Comparison of ENCODE assay signal across 29 cellular contexts in genomic region chrY:14634954-14635353, GRCh38.
DNase-seq lines count a peak whose midpoint lies in the region; ATAC-seq, FAIRE-seq and TF ChIP-seq lines count a peak whose summit lies in the region.
"Had no signal": no experiment of that assay in that cellular context is flagged by ENCODE, and none has a peak within 500 bp of the region (broad histone marks: within the 10 kb centered on the region; RNA-seq: fewer than 3 reads in every experiment).

No MANE protein-coding gene starts in this region.

- intact Hi-C loops in HepG2 (cut with micrococcal nuclease; ENCODE audit: unreplicated experiment) = no loop called here
- intact Hi-C loops in right lobe of liver (cut with DNase I) = no loop called here

- H3K9me3 ChIP-seq in HepG2 (ENCODE audit: low read length) = no peaks in the 10 kb centered on the region
- H3K9me3 ChIP-seq in right lobe of liver = no peaks in the 10 kb centered on the region
- H3K9me3 ChIP-seq: A549; BE2C; BLaER1; BLaER1 treated with 17β-estradiol and CSF1 and Interleukin-3, amounts not matched to agents 10 nM and 100 nM; Caco-2 had no signal

- H3K79me2 ChIP-seq in HepG2 (ENCODE audit: insufficient read depth, low read length) = no peaks in the 10 kb centered on the region

- no peaks in the 10 kb centered on the region for H4K20me1 ChIP-seq in HepG2 (ENCODE audit: insufficient read depth, low read length)
- H4K20me1 ChIP-seq: BLaER1; BLaER1 treated with 17β-estradiol and CSF1 and Interleukin-3, amounts not matched to agents 10 nM and 100 nM had no signal

- ATAC-seq in HepG2 (peak; percentile 84), right lobe of liver (no peak)
- ATAC-seq: A549; CD8-positive, alpha-beta T cell had no signal

- no peak for TF ChIP-seq CTCF in HepG2 (CRISPR knock-in tag; IDR thresholded peaks at IDR 0.05)
- no peak for TF ChIP-seq CTCF in right lobe of liver (IDR thresholded peaks at IDR 0.05)

- no TSS peak for BruUV-seq in HepG2 (replicated peaks; lab: Mats Ljungman, UMichigan)

- no peak overlapping the region for H3K27ac ChIP-seq in HepG2 (ENCODE audit: extremely low read length, insufficient read depth, low read length)
- no peak overlapping the region for H3K27ac ChIP-seq in right lobe of liver
- H3K27ac ChIP-seq: 22Rv1; A549; BLaER1; BLaER1 treated with 17β-estradiol and CSF1 and Interleukin-3, amounts not matched to agents 10 nM and 100 nM; C4-2B had no signal

- H3K4me1 ChIP-seq in HepG2 (ENCODE audit: insufficient read depth, low read length) (peaks cover 26% of the 10 kb centered on the region), right lobe of liver (no peaks in the 10 kb centered on the region)
- H3K4me1 ChIP-seq: BE2C; BLaER1; BLaER1 treated with 17β-estradiol and CSF1 and Interleukin-3, amounts not matched to agents 10 nM and 100 nM; Caco-2 had no signal

- peak; percentile 23 for FAIRE-seq in HepG2 (lab: Jason Lieb, UNC)
- FAIRE-seq: A204.1, A549, D721Med had no signal

- H3K36me3 ChIP-seq in HepG2 (replicated peaks in 1 of 2; ENCODE audit: control insufficient read depth in 1 of 2, insufficient read depth in 2 of 2, low read length in 2 of 2) (no peaks in the 10 kb centered on the region), right lobe of liver (no peaks in the 10 kb centered on the region)
- H3K36me3 ChIP-seq: BE2C; BLaER1; BLaER1 treated with 17β-estradiol and CSF1 and Interleukin-3, amounts not matched to agents 10 nM and 100 nM had no signal

- TF ChIP-seq RAD21 in HepG2 (CRISPR knock-in tag; IDR thresholded peaks at IDR 0.05) = no peak

- no peak overlapping the region for H2AFZ ChIP-seq in HepG2 (ENCODE audit: low read length)

- H3K4me2 ChIP-seq in HepG2 (ENCODE audit: low read depth, low read length) = no peak overlapping the region
- H3K4me2 ChIP-seq: A549; BLaER1; BLaER1 treated with 17β-estradiol and CSF1 and Interleukin-3, amounts not matched to agents 10 nM and 100 nM had no signal

- H3K9ac ChIP-seq in HepG2 (ENCODE audit: insufficient read depth, low read depth, low read length) = no peak overlapping the region
- H3K9ac ChIP-seq: BLaER1; BLaER1 treated with 17β-estradiol and CSF1 and Interleukin-3, amounts not matched to agents 10 nM and 100 nM had no signal

- TF ChIP-seq POLR2A in HepG2 (IDR thresholded peaks at IDR 0.05; ENCODE audit: insufficient read depth in 1 of 2, low read depth in 2 of 2, low read length in 2 of 2) (no peak), right lobe of liver (IDR thresholded peaks at IDR 0.05) (no peak)

- in situ Hi-C loops in HepG2 (cut with HindIII; ENCODE audit: extremely low pct_ligation_motif_present, low pct_unique_long_range_greater_than_20kb) = no loop called here

- H3K27me3 ChIP-seq in HepG2 (ENCODE audit: control insufficient read depth in 1 of 2, insufficient read depth in 2 of 2, low read length in 2 of 2) = no peaks in the 10 kb centered on the region
- no peaks in the 10 kb centered on the region for H3K27me3 ChIP-seq in right lobe of liver
- H3K27me3 ChIP-seq: BE2C; BLaER1; BLaER1 treated with 17β-estradiol and CSF1 and Interleukin-3, amounts not matched to agents 10 nM and 100 nM had no signal

- POLR2A ChIA-PET in HepG2 (lab: Yijun Ruan, JAX) = no interaction called here

- CTCF ChIA-PET in HepG2 (lab: Yijun Ruan, JAX; ENCODE audit: low intra/inter-chr PET ratio, low total read pairs) = no interaction called here

- TF ChIP-seq EP300 in HepG2 (IDR thresholded peaks at IDR 0.05; ENCODE audit: low read depth in 2 of 2, low read length in 2 of 2) (no peak), HepG2 (CRISPR knock-in tag; IDR thresholded peaks at IDR 0.05; ENCODE audit: borderline replicate concordance) (no peak)

- peak; percentile 39 for DNase-seq in HepG2 (ENCODE audit: low spot score)
- no peak for DNase-seq in right lobe of liver
- DNase-seq: 8988T; ACHN; AML-193; BE2C; C1 segment of cervical spinal cord; Caco-2; Calu3; CD4-positive, alpha-beta memory T cell; CD4-positive, alpha-beta T cell; CD4-positive, CD25-positive, alpha-beta regulatory T cell; CD8-positive, alpha-beta memory T cell; CD8-positive, alpha-beta T cell; COR-L47; DMS 273 treated with DMSO at 0.1 percent for 48 hours; DMS153; DMS53; DMS79; DMS79 treated with DMSO at 0.1 percent for 48 hours; DND-41; EL had no signal

- H3K4me3 ChIP-seq in HepG2 (replicated peaks in 1 of 3; ENCODE audit: insufficient read depth in 1 of 3, low read depth in 2 of 3, low read length in 3 of 3) (no peak overlapping the region), right lobe of liver (no peak overlapping the region)
- H3K4me3 ChIP-seq: A549; BLaER1; BLaER1 treated with 17β-estradiol and CSF1 and Interleukin-3, amounts not matched to agents 10 nM and 100 nM had no signal

TF ChIP-seq in HepG2, 621 proteins besides CTCF, POLR2A, EP300 and RAD21:
- 0 out of 2 replicates have a peak, but pooled peaks have one; percentile 17 for TF ChIP-seq NCOR1 (IDR thresholded peaks at IDR 0.05; ENCODE audit: borderline replicate concordance, low read length)
- TF ChIP-seq, protein P1, sequence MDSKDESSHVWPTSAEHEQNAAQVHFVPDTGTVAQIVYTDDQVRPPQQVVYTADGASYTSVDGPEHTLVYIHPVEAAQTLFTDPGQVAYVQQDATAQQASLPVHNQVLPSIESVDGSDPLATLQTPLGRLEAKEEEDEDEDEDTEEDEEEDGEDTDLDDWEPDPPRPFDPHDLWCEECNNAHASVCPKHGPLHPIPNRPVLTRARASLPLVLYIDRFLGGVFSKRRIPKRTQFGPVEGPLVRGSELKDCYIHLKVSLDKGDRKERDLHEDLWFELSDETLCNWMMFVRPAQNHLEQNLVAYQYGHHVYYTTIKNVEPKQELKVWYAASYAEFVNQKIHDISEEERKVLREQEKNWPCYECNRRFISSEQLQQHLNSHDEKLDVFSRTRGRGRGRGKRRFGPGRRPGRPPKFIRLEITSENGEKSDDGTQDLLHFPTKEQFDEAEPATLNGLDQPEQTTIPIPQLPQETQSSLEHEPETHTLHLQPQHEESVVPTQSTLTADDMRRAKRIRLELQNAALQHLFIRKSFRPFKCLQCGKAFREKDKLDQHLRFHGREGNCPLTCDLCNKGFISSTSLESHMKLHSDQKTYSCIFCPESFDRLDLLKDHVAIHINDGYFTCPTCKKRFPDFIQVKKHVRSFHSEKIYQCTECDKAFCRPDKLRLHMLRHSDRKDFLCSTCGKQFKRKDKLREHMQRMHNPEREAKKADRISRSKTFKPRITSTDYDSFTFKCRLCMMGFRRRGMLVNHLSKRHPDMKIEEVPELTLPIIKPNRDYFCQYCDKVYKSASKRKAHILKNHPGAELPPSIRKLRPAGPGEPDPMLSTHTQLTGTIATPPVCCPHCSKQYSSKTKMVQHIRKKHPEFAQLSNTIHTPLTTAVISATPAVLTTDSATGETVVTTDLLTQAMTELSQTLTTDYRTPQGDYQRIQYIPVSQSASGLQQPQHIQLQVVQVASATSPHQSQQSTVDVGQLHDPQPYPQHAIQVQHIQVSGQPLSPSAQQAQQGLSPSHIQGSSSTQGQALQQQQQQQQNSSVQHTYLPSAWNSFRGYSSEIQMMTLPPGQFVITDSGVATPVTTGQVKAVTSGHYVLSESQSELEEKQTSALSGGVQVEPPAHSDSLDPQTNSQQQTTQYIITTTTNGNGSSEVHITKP (CRISPR knock-in tag; IDR thresholded peaks at IDR 0.05; ENCODE audit: low read depth) = no peak
- no peak for TF ChIP-seq ZNF703 (CRISPR knock-in tag; IDR thresholded peaks at IDR 0.05; ENCODE audit: borderline replicate concordance)
- TF ChIP-seq CREM (IDR thresholded peaks at IDR 0.05) = 0 out of 2 replicates have a peak, but pooled peaks have one; percentile 19
- no peak for TF ChIP-seq CREM (CRISPR knock-in tag; IDR thresholded peaks at IDR 0.05)
- peak; percentile 59 for TF ChIP-seq HNF4A (CRISPR knock-in tag; IDR thresholded peaks at IDR 0.05)
- no peak for TF ChIP-seq HNRNPH1 (optimal IDR thresholded peaks at IDR 0.05; ENCODE audit: low read depth, low read length)
- 0 out of 2 replicates have a peak, but pooled peaks have one; percentile 13 for TF ChIP-seq GATAD2A (CRISPR knock-in tag; IDR thresholded peaks at IDR 0.05)
- 0 out of 2 replicates have a peak, but pooled peaks have one; percentile 41 for TF ChIP-seq ONECUT2 (CRISPR knock-in tag; IDR thresholded peaks at IDR 0.05)
- TF ChIP-seq, protein P2, sequence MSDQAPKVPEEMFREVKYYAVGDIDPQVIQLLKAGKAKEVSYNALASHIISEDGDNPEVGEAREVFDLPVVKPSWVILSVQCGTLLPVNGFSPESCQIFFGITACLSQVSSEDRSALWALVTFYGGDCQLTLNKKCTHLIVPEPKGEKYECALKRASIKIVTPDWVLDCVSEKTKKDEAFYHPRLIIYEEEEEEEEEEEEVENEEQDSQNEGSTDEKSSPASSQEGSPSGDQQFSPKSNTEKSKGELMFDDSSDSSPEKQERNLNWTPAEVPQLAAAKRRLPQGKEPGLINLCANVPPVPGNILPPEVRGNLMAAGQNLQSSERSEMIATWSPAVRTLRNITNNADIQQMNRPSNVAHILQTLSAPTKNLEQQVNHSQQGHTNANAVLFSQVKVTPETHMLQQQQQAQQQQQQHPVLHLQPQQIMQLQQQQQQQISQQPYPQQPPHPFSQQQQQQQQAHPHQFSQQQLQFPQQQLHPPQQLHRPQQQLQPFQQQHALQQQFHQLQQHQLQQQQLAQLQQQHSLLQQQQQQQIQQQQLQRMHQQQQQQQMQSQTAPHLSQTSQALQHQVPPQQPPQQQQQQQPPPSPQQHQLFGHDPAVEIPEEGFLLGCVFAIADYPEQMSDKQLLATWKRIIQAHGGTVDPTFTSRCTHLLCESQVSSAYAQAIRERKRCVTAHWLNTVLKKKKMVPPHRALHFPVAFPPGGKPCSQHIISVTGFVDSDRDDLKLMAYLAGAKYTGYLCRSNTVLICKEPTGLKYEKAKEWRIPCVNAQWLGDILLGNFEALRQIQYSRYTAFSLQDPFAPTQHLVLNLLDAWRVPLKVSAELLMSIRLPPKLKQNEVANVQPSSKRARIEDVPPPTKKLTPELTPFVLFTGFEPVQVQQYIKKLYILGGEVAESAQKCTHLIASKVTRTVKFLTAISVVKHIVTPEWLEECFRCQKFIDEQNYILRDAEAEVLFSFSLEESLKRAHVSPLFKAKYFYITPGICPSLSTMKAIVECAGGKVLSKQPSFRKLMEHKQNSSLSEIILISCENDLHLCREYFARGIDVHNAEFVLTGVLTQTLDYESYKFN (CRISPR knock-in tag; conservative IDR thresholded peaks at IDR 0.05) = peak; percentile 36; the same call in 1 of the 2 replicates
- TF ChIP-seq FOXA3 (CRISPR knock-in tag; IDR thresholded peaks at IDR 0.05) = 0 out of 2 replicates have a peak, but pooled peaks have one; percentile 7
